ENCODE assay signal across 1 cellular context in the genomic region with DNA sequence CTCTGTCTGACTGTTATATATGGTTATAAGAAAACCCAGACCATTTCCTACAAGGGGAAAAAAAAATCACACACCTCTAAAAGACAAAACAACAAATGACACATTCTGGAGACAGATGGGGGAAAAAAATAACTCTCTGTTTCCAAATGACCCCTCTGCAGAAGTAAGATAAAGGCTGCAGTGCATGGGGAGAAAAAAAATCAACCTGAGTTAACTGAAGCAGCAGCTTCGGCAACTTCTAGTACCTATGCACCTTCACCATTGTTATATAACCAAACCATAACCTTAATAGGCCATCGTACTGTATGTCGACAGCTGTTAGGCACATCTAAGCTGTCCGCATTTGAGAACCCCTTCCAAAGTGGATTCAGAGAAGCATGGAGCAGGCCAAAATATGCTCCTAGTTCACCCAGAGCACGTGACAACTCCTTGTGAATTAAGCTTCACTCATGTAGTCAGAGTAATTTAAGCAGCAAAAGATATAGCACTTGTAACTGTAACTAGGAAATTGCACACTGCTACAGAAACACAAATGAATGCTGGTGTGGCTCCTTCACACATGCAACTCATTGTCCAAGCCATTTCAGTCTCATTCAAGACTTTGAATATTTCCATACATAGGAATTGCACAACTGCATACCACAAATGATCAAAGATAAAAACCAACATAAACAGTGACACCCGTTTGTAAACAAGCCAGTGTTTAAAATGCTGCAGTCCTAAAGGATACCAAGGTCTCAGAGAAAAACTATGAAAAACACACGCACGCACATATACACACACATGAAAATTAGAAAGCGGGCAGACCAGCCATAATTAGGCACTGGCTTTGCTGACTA.
A peak's percentile ranks its signal among the peaks of the same experiment; 100 is the strongest.
TF ChIP-seq lines count a peak whose summit lies in the region.

No MANE protein-coding gene starts in this region.

TF ChIP-seq in HepG2, 621 proteins besides CTCF, POLR2A, EP300 and RAD21 (continued from another document):
- TF ChIP-seq, protein P1, sequence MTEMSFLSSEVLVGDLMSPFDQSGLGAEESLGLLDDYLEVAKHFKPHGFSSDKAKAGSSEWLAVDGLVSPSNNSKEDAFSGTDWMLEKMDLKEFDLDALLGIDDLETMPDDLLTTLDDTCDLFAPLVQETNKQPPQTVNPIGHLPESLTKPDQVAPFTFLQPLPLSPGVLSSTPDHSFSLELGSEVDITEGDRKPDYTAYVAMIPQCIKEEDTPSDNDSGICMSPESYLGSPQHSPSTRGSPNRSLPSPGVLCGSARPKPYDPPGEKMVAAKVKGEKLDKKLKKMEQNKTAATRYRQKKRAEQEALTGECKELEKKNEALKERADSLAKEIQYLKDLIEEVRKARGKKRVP (CRISPR knock-in tag; IDR thresholded peaks at IDR 0.05): peak in 1 of 2 experiments; percentile 74; a peak in 2 of 4 replicates
- TF ChIP-seq HMG20B (CRISPR knock-in tag; conservative IDR thresholded peaks at IDR 0.05): 0 out of 2 replicates have a peak, but pooled peaks have one; percentile 21
- TF ChIP-seq GATAD2A (CRISPR knock-in tag; IDR thresholded peaks at IDR 0.05): peak; percentile 85
- TF ChIP-seq ZNF503 (CRISPR knock-in tag; IDR thresholded peaks at IDR 0.05): peak; percentile 44; the same call in 1 of the 2 replicates
- no peak for TF ChIP-seq HIC2 (CRISPR knock-in tag; IDR thresholded peaks at IDR 0.05; ENCODE audit: low read depth)
- TF ChIP-seq ZKSCAN8 (CRISPR knock-in tag; IDR thresholded peaks at IDR 0.05; ENCODE audit: borderline replicate concordance): 0 out of 2 replicates have a peak, but pooled peaks have one; percentile 33
- TF ChIP-seq, protein P2, sequence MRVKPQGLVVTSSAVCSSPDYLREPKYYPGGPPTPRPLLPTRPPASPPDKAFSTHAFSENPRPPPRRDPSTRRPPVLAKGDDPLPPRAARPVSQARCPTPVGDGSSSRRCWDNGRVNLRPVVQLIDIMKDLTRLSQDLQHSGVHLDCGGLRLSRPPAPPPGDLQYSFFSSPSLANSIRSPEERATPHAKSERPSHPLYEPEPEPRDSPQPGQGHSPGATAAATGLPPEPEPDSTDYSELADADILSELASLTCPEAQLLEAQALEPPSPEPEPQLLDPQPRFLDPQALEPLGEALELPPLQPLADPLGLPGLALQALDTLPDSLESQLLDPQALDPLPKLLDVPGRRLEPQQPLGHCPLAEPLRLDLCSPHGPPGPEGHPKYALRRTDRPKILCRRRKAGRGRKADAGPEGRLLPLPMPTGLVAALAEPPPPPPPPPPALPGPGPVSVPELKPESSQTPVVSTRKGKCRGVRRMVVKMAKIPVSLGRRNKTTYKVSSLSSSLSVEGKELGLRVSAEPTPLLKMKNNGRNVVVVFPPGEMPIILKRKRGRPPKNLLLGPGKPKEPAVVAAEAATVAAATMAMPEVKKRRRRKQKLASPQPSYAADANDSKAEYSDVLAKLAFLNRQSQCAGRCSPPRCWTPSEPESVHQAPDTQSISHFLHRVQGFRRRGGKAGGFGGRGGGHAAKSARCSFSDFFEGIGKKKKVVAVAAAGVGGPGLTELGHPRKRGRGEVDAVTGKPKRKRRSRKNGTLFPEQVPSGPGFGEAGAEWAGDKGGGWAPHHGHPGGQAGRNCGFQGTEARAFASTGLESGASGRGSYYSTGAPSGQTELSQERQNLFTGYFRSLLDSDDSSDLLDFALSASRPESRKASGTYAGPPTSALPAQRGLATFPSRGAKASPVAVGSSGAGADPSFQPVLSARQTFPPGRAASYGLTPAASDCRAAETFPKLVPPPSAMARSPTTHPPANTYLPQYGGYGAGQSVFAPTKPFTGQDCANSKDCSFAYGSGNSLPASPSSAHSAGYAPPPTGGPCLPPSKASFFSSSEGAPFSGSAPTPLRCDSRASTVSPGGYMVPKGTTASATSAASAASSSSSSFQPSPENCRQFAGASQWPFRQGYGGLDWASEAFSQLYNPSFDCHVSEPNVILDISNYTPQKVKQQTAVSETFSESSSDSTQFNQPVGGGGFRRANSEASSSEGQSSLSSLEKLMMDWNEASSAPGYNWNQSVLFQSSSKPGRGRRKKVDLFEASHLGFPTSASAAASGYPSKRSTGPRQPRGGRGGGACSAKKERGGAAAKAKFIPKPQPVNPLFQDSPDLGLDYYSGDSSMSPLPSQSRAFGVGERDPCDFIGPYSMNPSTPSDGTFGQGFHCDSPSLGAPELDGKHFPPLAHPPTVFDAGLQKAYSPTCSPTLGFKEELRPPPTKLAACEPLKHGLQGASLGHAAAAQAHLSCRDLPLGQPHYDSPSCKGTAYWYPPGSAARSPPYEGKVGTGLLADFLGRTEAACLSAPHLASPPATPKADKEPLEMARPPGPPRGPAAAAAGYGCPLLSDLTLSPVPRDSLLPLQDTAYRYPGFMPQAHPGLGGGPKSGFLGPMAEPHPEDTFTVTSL (CRISPR knock-in tag; IDR thresholded peaks at IDR 0.05; ENCODE audit: borderline replicate concordance): peak; percentile 38; the same call in 1 of the 2 replicates
- peak; percentile 89 for TF ChIP-seq FOXK2 (IDR thresholded peaks at IDR 0.05)
- no peak for TF ChIP-seq MAFG (CRISPR knock-in tag; IDR thresholded peaks at IDR 0.05)
- TF ChIP-seq MEIS2 (CRISPR knock-in tag; IDR thresholded peaks at IDR 0.05): no peak
- peak; percentile 95 for TF ChIP-seq ARID5B (CRISPR knock-in tag; IDR thresholded peaks at IDR 0.05)
- peak; percentile 87 for TF ChIP-seq TEAD3 (CRISPR knock-in tag; optimal IDR thresholded peaks at IDR 0.05; ENCODE audit: borderline replicate concordance)
- TF ChIP-seq TCF7 (IDR thresholded peaks at IDR 0.05; ENCODE audit: low read depth): peak; percentile 84
- TF ChIP-seq SNAPC2 (CRISPR knock-in tag; IDR thresholded peaks at IDR 0.05): no peak
- TF ChIP-seq ZFX (CRISPR knock-in tag; IDR thresholded peaks at IDR 0.05; ENCODE audit: low read depth): no peak
- no peak for TF ChIP-seq SIX1 (CRISPR knock-in tag; IDR thresholded peaks at IDR 0.05; ENCODE audit: borderline replicate concordance)
- 0 out of 2 replicates have a peak, but pooled peaks have one; percentile 1 for TF ChIP-seq STAG1 (CRISPR knock-in tag; IDR thresholded peaks at IDR 0.05)
